ENCODE assay signal across 18 cellular contexts in genomic region chr17:60745544-60745943, GRCh38.
DNase-seq lines count a peak whose midpoint lies in the region; ATAC-seq, FAIRE-seq and TF ChIP-seq lines count a peak whose summit lies in the region.
"Had no signal": no experiment of that assay in that cellular context is flagged by ENCODE, and none has a peak within 500 bp of the region (broad histone marks: within the 10 kb centered on the region; RNA-seq: fewer than 3 reads in every experiment).

No MANE protein-coding gene starts in this region.

- peak; percentile 29; the same call in 1 of the 2 replicates for TF ChIP-seq CTCF in HepG2 (CRISPR knock-in tag; IDR thresholded peaks at IDR 0.05)
- TF ChIP-seq CTCF in right lobe of liver (IDR thresholded peaks at IDR 0.05): peak in 2 of 4 donors; percentile 7 to 9
- peak; percentile 19; the same call in 1 of the 2 replicates for TF ChIP-seq CTCF in RWPE1 (conservative IDR thresholded peaks at IDR 0.05; ENCODE audit: low read depth)
- peak; percentile 3 for TF ChIP-seq CTCF in fibroblast of mammary gland (conservative IDR thresholded peaks at IDR 0.05; ENCODE audit: control insufficient read depth, insufficient read depth, low read depth, low read length)
- TF ChIP-seq CTCF in type B pancreatic cell (conservative IDR thresholded peaks at IDR 0.05): peak; percentile 30

- no peak for TF ChIP-seq POLR2A in HepG2 (IDR thresholded peaks at IDR 0.05; ENCODE audit: insufficient read depth in 1 of 2, low read depth in 2 of 2, low read length in 2 of 2)
- TF ChIP-seq POLR2A in right lobe of liver (IDR thresholded peaks at IDR 0.05): no peak

- no peaks in the 10 kb centered on the region for H4K20me1 ChIP-seq in HepG2 (ENCODE audit: insufficient read depth, low read length)

- 69% methylated on average over 2 of the region's 2 CpGs for WGBS in HepG2 (ENCODE audit: low lambda C conversion rate)
- WGBS in right lobe of liver (ENCODE audit: insufficient coverage, low coverage, low lambda C conversion rate, missing lambda C conversion rate): 54% methylated on average over 2 of the region's 2 CpGs

- 0 out of 2 replicates have a peak, but pooled peaks cover 4% of the 10 kb centered on the region for H3K9me3 ChIP-seq in HepG2 (ENCODE audit: low read length)
- peaks cover 0 to 1% (median 0%) of the 10 kb centered on the region in 4 donors for H3K9me3 ChIP-seq in right lobe of liver

- TF ChIP-seq EP300 in HepG2 (IDR thresholded peaks at IDR 0.05; ENCODE audit: low read depth in 2 of 2, low read length in 2 of 2): no peak
- TF ChIP-seq EP300 in HepG2 (CRISPR knock-in tag; IDR thresholded peaks at IDR 0.05; ENCODE audit: borderline replicate concordance): no peak

- CTCF ChIA-PET in HepG2 (lab: Yijun Ruan, JAX; ENCODE audit: low intra/inter-chr PET ratio, low total read pairs): no interaction called here
- CTCF ChIA-PET in RWPE1 (lab: Yijun Ruan, JAX): interaction anchor here (1.6 kb wide), 1 partner anchor 253 kb away, joined by 4 read pairs; no protein-coding TSS in a partner anchor

- DNase-seq in HepG2 (ENCODE audit: low spot score) (no peak), right lobe of liver (no peak), RWPE1 (ENCODE audit: low spot score) (no peak), fibroblast of mammary gland (ENCODE audit: low read depth) (peak; percentile 16), type B pancreatic cell (ENCODE audit: extremely low spot score, unreplicated experiment) (no peak), frontal cortex (ENCODE audit: low spot score in 2 of 2) (no peak), C1 segment of cervical spinal cord (lab: John Stamatoyannopoulos, UW) (no peak), UCSD-AML1 (lab: John Stamatoyannopoulos, UW; ENCODE audit: unreplicated experiment) (no peak)
- DNase-seq: activated CD4-positive, CD25-positive, alpha-beta regulatory T cell; activated naive CD8-positive, alpha-beta T cell treated with anti-CD3 and anti-CD28 coated beads, Interleukin-2, amount 50 U/mL, for 24 hours; central memory CD4-positive, alpha-beta T cell; COR-L47; effector memory CD4-positive, alpha-beta T cell; NCI-H2081 treated with DMSO at 0.1 percent for 48 hours; NCI-H524 treated with DMSO at 0.1 percent for 48 hours; stimulated activated CD4-positive, alpha-beta T cell treated with anti-CD3 and anti-CD28 coated beads, Interleukin-4, amount 100 ng/mL, for 1 hour; T-cell had no signal

- H3K36me3 ChIP-seq in HepG2 (replicated peaks in 1 of 2; ENCODE audit: control insufficient read depth in 1 of 2, insufficient read depth in 2 of 2, low read length in 2 of 2) (no peaks in the 10 kb centered on the region), right lobe of liver (no peaks in the 10 kb centered on the region)

- intact Hi-C loops in HepG2 (cut with micrococcal nuclease; ENCODE audit: unreplicated experiment) (no loop called here), right lobe of liver (cut with DNase I) (no loop called here)

- H3K27ac ChIP-seq in HepG2 (ENCODE audit: extremely low read length, insufficient read depth, low read length): no peak overlapping the region
- H3K27ac ChIP-seq in right lobe of liver: no peak overlapping the region
- H3K27ac ChIP-seq in RWPE1: no peak overlapping the region

- no peak overlapping the region for H3K4me2 ChIP-seq in HepG2 (ENCODE audit: low read depth, low read length)

- no peaks in the 10 kb centered on the region for H3K27me3 ChIP-seq in HepG2 (ENCODE audit: control insufficient read depth in 1 of 2, insufficient read depth in 2 of 2, low read length in 2 of 2)
- no peaks in the 10 kb centered on the region for H3K27me3 ChIP-seq in right lobe of liver

- no peak overlapping the region for H3K4me3 Mint-ChIP-seq in type B pancreatic cell
- H3K4me3 Mint-ChIP-seq: activated naive CD8-positive, alpha-beta T cell treated with anti-CD3 and anti-CD28 coated beads, Interleukin-2, amount 50 U/mL, for 24 hours; T-cell had no signal

- H2AFZ ChIP-seq in HepG2 (ENCODE audit: low read length): no peak overlapping the region

- TF ChIP-seq RAD21 in HepG2 (CRISPR knock-in tag; IDR thresholded peaks at IDR 0.05): no peak

- POLR2A ChIA-PET in HepG2 (lab: Yijun Ruan, JAX): no interaction called here
- POLR2A ChIA-PET in RWPE1 (lab: Yijun Ruan, JAX; ENCODE audit: low non-redundant PET): no interaction called here

- H3K4me1 ChIP-seq in HepG2 (ENCODE audit: insufficient read depth, low read length): no peaks in the 10 kb centered on the region
- no peaks in the 10 kb centered on the region for H3K4me1 ChIP-seq in right lobe of liver

- H3K36me3 Mint-ChIP-seq in type B pancreatic cell: no peaks in the 10 kb centered on the region

- H3K4me3 ChIP-seq in HepG2 (replicated peaks in 1 of 3; ENCODE audit: insufficient read depth in 1 of 3, low read depth in 2 of 3, low read length in 3 of 3): no peak overlapping the region
- H3K4me3 ChIP-seq in right lobe of liver: no peak overlapping the region
- no peak overlapping the region for H3K4me3 ChIP-seq in fibroblast of mammary gland (ENCODE audit: control insufficient read depth, low read depth, low read length)

- no peak overlapping the region for H3K27ac Mint-ChIP-seq in type B pancreatic cell
- H3K27ac Mint-ChIP-seq: activated naive CD8-positive, alpha-beta T cell treated with anti-CD3 and anti-CD28 coated beads, Interleukin-2, amount 50 U/mL, for 24 hours; T-cell had no signal

- H3K9me3 Mint-ChIP-seq in type B pancreatic cell: peaks cover 2% of the 10 kb centered on the region

- no peak for ATAC-seq in HepG2
- ATAC-seq in right lobe of liver: no peak
- ATAC-seq: activated naive CD8-positive, alpha-beta T cell treated with anti-CD3 and anti-CD28 coated beads, Interleukin-2, amount 50 U/mL, for 24 hours; left lobe of liver; T-cell had no signal

- no TSS peak for BruUV-seq in HepG2 (replicated peaks; lab: Mats Ljungman, UMichigan)

- FAIRE-seq in HepG2 (lab: Jason Lieb, UNC): no peak
- FAIRE-seq in frontal cortex (lab: Jason Lieb, UNC): no peak

- no peaks in the 10 kb centered on the region for H3K27me3 Mint-ChIP-seq in type B pancreatic cell
- H3K27me3 Mint-ChIP-seq: activated naive CD8-positive, alpha-beta T cell treated with anti-CD3 and anti-CD28 coated beads, Interleukin-2, amount 50 U/mL, for 24 hours; T-cell had no signal

- peaks cover 17% of the 10 kb centered on the region for H3K4me1 Mint-ChIP-seq in type B pancreatic cell (ENCODE audit: unreplicated experiment)
- H3K4me1 Mint-ChIP-seq: activated naive CD8-positive, alpha-beta T cell treated with anti-CD3 and anti-CD28 coated beads, Interleukin-2, amount 50 U/mL, for 24 hours had no signal

- H3K79me2 ChIP-seq in HepG2 (ENCODE audit: insufficient read depth, low read length): no peaks in the 10 kb centered on the region

- in situ Hi-C loops in HepG2 (cut with HindIII; ENCODE audit: extremely low pct_ligation_motif_present, low pct_unique_long_range_greater_than_20kb): no loop called here

- no peak overlapping the region for H3K9ac ChIP-seq in HepG2 (ENCODE audit: insufficient read depth, low read depth, low read length)

TF ChIP-seq in HepG2, 621 proteins besides CTCF, POLR2A, EP300 and RAD21:
- TF ChIP-seq STAG1 (CRISPR knock-in tag; IDR thresholded peaks at IDR 0.05) (peak; percentile 32), ZNF224 (CRISPR knock-in tag; IDR thresholded peaks at IDR 0.05) (no peak)
TF ChIP-seq in HepG2: peak in this region for 1.
